ENCODE assay signal across 21 cellular contexts in genomic region chr6:141394125-141394536, GRCh38.
"Had no signal": no experiment of that assay in that cellular context is flagged by ENCODE, and none has a peak within 500 bp of the region (broad histone marks: within the 10 kb centered on the region; RNA-seq: fewer than 3 reads in every experiment).

No MANE protein-coding gene starts in this region.

- H3K36me3 ChIP-seq: heart left ventricle, left lung, lower lobe of right lung, prostate gland, right lobe of liver, tibial artery had no signal

- ATAC-seq: left lung had no signal

- H3K27me3 ChIP-seq: heart left ventricle, left lung, right lobe of liver, tibial artery had no signal

- DNase-seq: cerebellar nuclear complex; effector CD4-positive, alpha-beta T cell; endodermal cell; erythroblast; foreskin melanocyte; hippocampal formation; midbrain; naive B cell; right lobe of liver; stimulated activated CD4-positive, alpha-beta T cell treated with anti-CD3 and anti-CD28 coated beads, Interleukin-2, amount 100 ng/mL, for 24 hours; stimulated activated CD4-positive, alpha-beta T cell treated with anti-CD3 and anti-CD28 coated beads, Interleukin-4, amount 100 ng/mL, for 4 hours; stimulated activated naive CD4-positive, alpha-beta T cell treated with Interleukin-2 at 50 U/mL for 16 hours; tibial artery had no signal

- H3K4me1 ChIP-seq: heart left ventricle, left lung, lower lobe of right lung, parathyroid adenoma, prostate gland, right lobe of liver, tibial artery had no signal

- H3K27ac ChIP-seq: coronary artery, heart left ventricle, left lung, lower lobe of right lung, parathyroid adenoma, prostate gland, right lobe of liver, tibial artery had no signal

- H3K4me3 ChIP-seq: coronary artery, heart left ventricle, left lung, lower lobe of right lung, prostate gland, right lobe of liver, tibial artery had no signal

- H3K9ac ChIP-seq: parathyroid adenoma had no signal

- H3K9me3 ChIP-seq: heart left ventricle, left lung, lower lobe of right lung, prostate gland, right lobe of liver, tibial artery had no signal

- FAIRE-seq: endothelial cell of umbilical vein, islet of Langerhans had no signal
